Comparison of ENCODE assay signal across 26 cellular contexts in the genomic region with DNA sequence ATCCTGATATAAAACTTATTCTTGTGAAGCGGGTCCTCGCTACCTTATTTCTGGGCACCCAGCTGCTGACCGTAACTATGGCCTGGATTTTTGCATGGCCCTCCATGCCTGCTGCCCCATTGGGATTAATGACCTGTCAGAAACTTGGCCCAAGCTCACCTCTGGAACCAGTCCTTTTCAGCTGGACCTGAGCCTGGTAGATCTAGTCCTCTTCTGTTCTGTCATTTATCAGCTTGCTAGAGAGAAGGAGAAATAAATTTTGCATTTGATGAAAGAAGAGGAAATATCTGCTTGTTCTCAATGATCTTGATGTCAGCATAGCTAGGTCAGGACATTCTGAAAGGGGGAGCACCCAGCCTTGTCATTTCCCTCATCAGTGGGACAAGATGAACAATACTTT.
DNase-seq lines count a peak whose midpoint lies in the region; ATAC-seq and TF ChIP-seq lines count a peak whose summit lies in the region.
"Had no signal": no experiment of that assay in that cellular context is flagged by ENCODE, and none has a peak within 500 bp of the region (broad histone marks: within the 10 kb centered on the region; RNA-seq: fewer than 3 reads in every experiment).

No MANE protein-coding gene starts in this region.

- H3K4me1 Mint-ChIP-seq in stimulated activated effector memory CD8-positive, alpha-beta T cell treated with anti-CD3 and anti-CD28 coated beads, Interleukin-12 subunit alpha, Interleukin-12 subunit beta, amount 100 ng/mL, for 72 hours, result no peaks in the 10 kb centered on the region
- H3K4me1 Mint-ChIP-seq: CD14-positive monocyte; CD4-positive, alpha-beta memory T cell; CD4-positive, CD25-positive, alpha-beta regulatory T cell; CD8-positive, alpha-beta memory T cell had no signal

- no peak overlapping the region for H3K4me3 Mint-ChIP-seq in stimulated activated effector memory CD8-positive, alpha-beta T cell treated with anti-CD3 and anti-CD28 coated beads, Interleukin-12 subunit alpha, Interleukin-12 subunit beta, amount 100 ng/mL, for 72 hours
- H3K4me3 Mint-ChIP-seq: CD14-positive monocyte; CD4-positive, alpha-beta memory T cell; CD8-positive, alpha-beta memory T cell had no signal

- peaks cover 7% of the 10 kb centered on the region for H3K9me3 Mint-ChIP-seq in stimulated activated effector memory CD8-positive, alpha-beta T cell treated with anti-CD3 and anti-CD28 coated beads, Interleukin-12 subunit alpha, Interleukin-12 subunit beta, amount 100 ng/mL, for 72 hours

- no peaks in the 10 kb centered on the region for H3K36me3 ChIP-seq in heart left ventricle
- no peaks in the 10 kb centered on the region for H3K36me3 ChIP-seq in left ventricle myocardium inferior
- H3K36me3 ChIP-seq in effector memory CD4-positive, alpha-beta T cell (ENCODE audit: control insufficient read depth, insufficient read depth, low read length), result no peaks in the 10 kb centered on the region
- H3K36me3 ChIP-seq: BE2C, BLaER1 had no signal

- ATAC-seq in Right ventricle myocardium superior (ENCODE audit: poor library complexity) (peak; percentile 87), heart left ventricle (peak; percentile 60 to 85 (median 76)), HG02981 (IDR thresholded peaks at IDR 0.05; ENCODE audit: unreplicated experiment) (no peak)
- no peak for ATAC-seq in stimulated activated effector memory CD8-positive, alpha-beta T cell treated with anti-CD3 and anti-CD28 coated beads, Interleukin-12 subunit alpha, Interleukin-12 subunit beta, amount 100 ng/mL, for 72 hours
- ATAC-seq: GM12878 had no signal

- DNase-seq in Right ventricle myocardium superior (peak; percentile 39), cardiac septum (ENCODE audit: low spot score) (no peak), heart left ventricle (peak in 2 of 5 donors; percentile 25 to 41), left ventricle myocardium inferior (peak; percentile 20), pons (ENCODE audit: low spot score) (peak; percentile 3)
- no peak for DNase-seq in effector memory CD4-positive, alpha-beta T cell
- DNase-seq in stimulated activated effector memory CD8-positive, alpha-beta T cell treated with anti-CD3 and anti-CD28 coated beads, Interleukin-12 subunit alpha, Interleukin-12 subunit beta, amount 100 ng/mL, for 72 hours (ENCODE audit: low spot score in 2 of 2), result no peak
- DNase-seq: 8988T; ACHN; BE2C; C1 segment of cervical spinal cord; CD4-positive, alpha-beta memory T cell; CD4-positive, CD25-positive, alpha-beta regulatory T cell; CD8-positive, alpha-beta memory T cell; COR-L47; DMS 273 treated with DMSO at 0.1 percent for 48 hours; DMS153; DMS53; DMS79; DND-41; EL; GDM1 had no signal

- TF ChIP-seq POLR2A in heart left ventricle (IDR thresholded peaks at IDR 0.05), result no peak

- no peaks in the 10 kb centered on the region for H3K9me3 ChIP-seq in heart left ventricle
- H3K9me3 ChIP-seq in left ventricle myocardium inferior (replicated peaks), result no peaks in the 10 kb centered on the region
- H3K9me3 ChIP-seq in effector memory CD4-positive, alpha-beta T cell (ENCODE audit: control insufficient read depth, low read length), result no peaks in the 10 kb centered on the region
- H3K9me3 ChIP-seq: BLaER1 had no signal

- H3K36me3 Mint-ChIP-seq in stimulated activated effector memory CD8-positive, alpha-beta T cell treated with anti-CD3 and anti-CD28 coated beads, Interleukin-12 subunit alpha, Interleukin-12 subunit beta, amount 100 ng/mL, for 72 hours, result no peaks in the 10 kb centered on the region
- H3K36me3 Mint-ChIP-seq: CD14-positive monocyte; CD4-positive, alpha-beta memory T cell; CD4-positive, CD25-positive, alpha-beta regulatory T cell; CD8-positive, alpha-beta memory T cell had no signal

- WGBS in heart left ventricle, 4 donors, result 49 to 65% (median 56%) methylated on average over 3 of the region's 3 CpGs

- H3K4me1 ChIP-seq in heart left ventricle, result peaks cover 0 to 12% (median 3%) of the 10 kb centered on the region in 12 donors
- H3K4me1 ChIP-seq in left ventricle myocardium inferior, result peaks cover 25% of the 10 kb centered on the region
- H3K4me1 ChIP-seq in effector memory CD4-positive, alpha-beta T cell (ENCODE audit: control insufficient read depth, insufficient read depth, low read length, poor library complexity, severe bottlenecking), result no peaks in the 10 kb centered on the region
- H3K4me1 ChIP-seq: BE2C, BLaER1 had no signal

- TF ChIP-seq CTCF in heart left ventricle (IDR thresholded peaks at IDR 0.05), result no peak
- TF ChIP-seq CTCF in left ventricle myocardium inferior (IDR thresholded peaks at IDR 0.05; ENCODE audit: borderline replicate concordance), result no peak

- H3K27me3 ChIP-seq in heart left ventricle (no peaks in the 10 kb centered on the region), left ventricle myocardium inferior (ENCODE audit: low read depth) (peaks cover 11% of the 10 kb centered on the region)
- H3K27me3 ChIP-seq in effector memory CD4-positive, alpha-beta T cell (replicated peaks; ENCODE audit: control insufficient read depth, insufficient read depth, low read length, poor library complexity, severe bottlenecking), result no peaks in the 10 kb centered on the region
- H3K27me3 ChIP-seq: BE2C, BLaER1 had no signal

- no peak overlapping the region for H3K4me3 ChIP-seq in heart left ventricle
- H3K4me3 ChIP-seq in left ventricle myocardium inferior, result no peak overlapping the region
- H3K4me3 ChIP-seq in effector memory CD4-positive, alpha-beta T cell (ENCODE audit: insufficient read depth, low read depth, low read length, poor library complexity, severe bottlenecking), result no peak overlapping the region
- H3K4me3 ChIP-seq: BLaER1, GM12878 had no signal

- H3K27ac ChIP-seq in heart left ventricle, result no peak overlapping the region
- H3K27ac ChIP-seq in left ventricle myocardium inferior (replicated peaks), result no peak overlapping the region
- H3K27ac ChIP-seq in effector memory CD4-positive, alpha-beta T cell (ENCODE audit: insufficient read depth, low read length, poor library complexity, severe bottlenecking), result no peak overlapping the region
- H3K27ac ChIP-seq: BLaER1 had no signal

- H3K27ac Mint-ChIP-seq in stimulated activated effector memory CD8-positive, alpha-beta T cell treated with anti-CD3 and anti-CD28 coated beads, Interleukin-12 subunit alpha, Interleukin-12 subunit beta, amount 100 ng/mL, for 72 hours, result no peak overlapping the region
- H3K27ac Mint-ChIP-seq: CD14-positive monocyte; CD4-positive, alpha-beta memory T cell; CD4-positive, CD25-positive, alpha-beta regulatory T cell; CD8-positive, alpha-beta memory T cell had no signal

- intact Hi-C loops in Right ventricle myocardium superior (cut with DNase I), result no loop called here
- intact Hi-C loops in cardiac septum (cut with DNase I), result no loop called here
- intact Hi-C loops in heart left ventricle (cut with DNase I), result no loop called here
- intact Hi-C loops in left ventricle myocardium inferior (cut with micrococcal nuclease), result no loop called here

Comparison
In these comparisons a context has a peak if more than half of its experiments do, and no peak if none do; other contexts are left out.
1. DNase-seq: peak in Right ventricle myocardium superior (single experiment), left ventricle myocardium inferior (single experiment) and pons (single experiment); none in cardiac septum (single experiment), effector memory CD4-positive, alpha-beta T cell (0 of 3) and stimulated activated effector memory CD8-positive, alpha-beta T cell treated with anti-CD3 and anti-CD28 coated beads, Interleukin-12 subunit alpha, Interleukin-12 subunit beta, amount 100 ng/mL, for 72 hours (0 of 2).
2. ATAC-seq: peak in Right ventricle myocardium superior (single experiment) and heart left ventricle (4 of 4); none in HG02981 (single experiment) and stimulated activated effector memory CD8-positive, alpha-beta T cell treated with anti-CD3 and anti-CD28 coated beads, Interleukin-12 subunit alpha, Interleukin-12 subunit beta, amount 100 ng/mL, for 72 hours (single experiment).